ENCODE assay signal across 8 cellular contexts in genomic region chr14:100654814-100655795, GRCh38.
DNase-seq lines count a peak whose midpoint lies in the region; ATAC-seq and TF ChIP-seq lines count a peak whose summit lies in the region.

No MANE protein-coding gene starts in this region.

- H3K36me3 Mint-ChIP-seq in nephron (ENCODE audit: low read depth), result no peaks in the 10 kb centered on the region

- H3K27me3 Mint-ChIP-seq in nephron (ENCODE audit: low read depth), result peaks cover 34% of the 10 kb centered on the region

- H3K27ac ChIP-seq in effector memory CD4-positive, alpha-beta T cell (ENCODE audit: insufficient read depth, low read length, poor library complexity, severe bottlenecking), result no peak overlapping the region

- ATAC-seq in HG03457 (IDR thresholded peaks at IDR 0.05; ENCODE audit: unreplicated experiment), result no peak

- no peak overlapping the region for H3K4me3 ChIP-seq in effector memory CD4-positive, alpha-beta T cell (ENCODE audit: insufficient read depth, low read depth, low read length, poor library complexity, severe bottlenecking)

- peaks cover 8% of the 10 kb centered on the region for H3K27me3 ChIP-seq in effector memory CD4-positive, alpha-beta T cell (replicated peaks; ENCODE audit: control insufficient read depth, insufficient read depth, low read length, poor library complexity, severe bottlenecking)

- H3K4me3 Mint-ChIP-seq in nephron, result no peak overlapping the region

- TF ChIP-seq CTCF in nephron (IDR thresholded peaks at IDR 0.05; ENCODE audit: unreplicated experiment in 3 of 3), result peak; percentile 53 to 67 (median 54)

- peaks cover 37% of the 10 kb centered on the region for H3K4me1 Mint-ChIP-seq in nephron

- no peaks in the 10 kb centered on the region for H3K36me3 ChIP-seq in effector memory CD4-positive, alpha-beta T cell (ENCODE audit: control insufficient read depth, insufficient read depth, low read length)

- no peaks in the 10 kb centered on the region for H3K9me3 ChIP-seq in effector memory CD4-positive, alpha-beta T cell (ENCODE audit: control insufficient read depth, low read length)

- H3K27ac Mint-ChIP-seq in nephron, result peak overlapping the region in 1 of 3 experiments; percentile 10

- H3K4me1 ChIP-seq in effector memory CD4-positive, alpha-beta T cell (ENCODE audit: control insufficient read depth, insufficient read depth, low read length, poor library complexity, severe bottlenecking), result peaks cover 8% of the 10 kb centered on the region

- H3K9me3 Mint-ChIP-seq in nephron, result no peaks in the 10 kb centered on the region

- DNase-seq in Daoy (ENCODE audit: low read depth) (peak; percentile 71), HuH-7.5 (ENCODE audit: low spot score) (peak; percentile 80), NCI-H187 treated with DMSO at 0.1 percent for 48 hours (lab: John Stamatoyannopoulos, UW) (no peak), NCI-H1105 treated with DMSO at 0.1 percent for 48 hours (lab: John Stamatoyannopoulos, UW) (no peak)
- peak; percentile 21 to 22 for DNase-seq in activated CD4-positive, alpha-beta T cell treated with anti-CD3 and anti-CD28 coated beads for 24 hours (ENCODE audit: low read depth in 2 of 2)
- DNase-seq in effector memory CD4-positive, alpha-beta T cell, result peak in 2 of 3 donors; percentile 10 to 17

Comparison
In these comparisons a context has a peak if more than half of its experiments do, and no peak if none do; other contexts are left out.
1. DNase-seq: peak in Daoy (single experiment), HuH-7.5 (single experiment), activated CD4-positive, alpha-beta T cell treated with anti-CD3 and anti-CD28 coated beads for 24 hours (2 of 2) and effector memory CD4-positive, alpha-beta T cell (2 of 3); none in NCI-H187 treated with DMSO at 0.1 percent for 48 hours (single experiment) and NCI-H1105 treated with DMSO at 0.1 percent for 48 hours (single experiment).